ENCODE assay signal across 8 cellular contexts in the genomic region with DNA sequence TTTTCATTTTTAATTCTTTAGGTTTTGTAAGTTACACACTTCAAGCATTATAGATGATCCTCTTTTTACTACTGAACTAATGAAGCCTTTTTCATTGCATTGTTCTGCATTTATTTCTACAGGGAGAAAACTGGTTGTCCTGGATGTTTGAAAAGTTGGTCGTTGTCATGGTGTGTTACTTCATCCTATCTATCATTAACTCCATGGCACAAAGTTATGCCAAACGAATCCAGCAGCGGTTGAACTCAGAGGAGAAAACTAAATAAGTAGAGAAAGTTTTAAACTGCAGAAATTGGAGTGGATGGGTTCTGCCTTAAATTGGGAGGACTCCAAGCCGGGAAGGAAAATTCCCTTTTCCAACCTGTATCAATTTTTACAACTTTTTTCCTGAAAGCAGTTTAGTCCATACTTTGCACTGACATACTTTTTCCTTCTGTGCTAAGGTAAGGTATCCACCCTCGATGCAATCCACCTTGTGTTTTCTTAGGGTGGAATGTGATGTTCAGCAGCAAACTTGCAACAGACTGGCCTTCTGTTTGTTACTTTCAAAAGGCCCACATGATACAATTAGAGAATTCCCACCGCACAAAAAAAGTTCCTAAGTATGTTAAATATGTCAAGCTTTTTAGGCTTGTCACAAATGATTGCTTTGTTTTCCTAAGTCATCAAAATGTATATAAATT. TPM values are rescaled to one million over a fixed set of nuclear protein-coding genes. Genes with fewer than 3 reads are reported as not detected.
DNase-seq lines count a peak whose midpoint lies in the region; ATAC-seq, FAIRE-seq and TF ChIP-seq lines count a peak whose summit lies in the region.

No MANE protein-coding gene starts in this region.

- H3K27me3 ChIP-seq in HUES48 (ENCODE audit: control insufficient read depth, insufficient read depth, low read length) (no peaks in the 10 kb centered on the region), mesendoderm (ENCODE audit: insufficient read depth, low read length, poor library complexity) (no peaks in the 10 kb centered on the region)

- H3K9ac ChIP-seq in HUES48 (ENCODE audit: low read depth, low read length), result peak overlapping the region; percentile 98
- H3K9ac ChIP-seq in mesendoderm (ENCODE audit: low read length), result peak overlapping the region; percentile 60

- DNase-seq in AG10803 (ENCODE audit: low read depth) (peak; percentile 58), MCF 10A (ENCODE audit: unreplicated experiment) (no peak), mesendoderm (no peak), H54 (ENCODE audit: insufficient read length, low spot score) (no peak), NCI-H526 treated with DMSO at 0.1 percent for 48 hours (lab: John Stamatoyannopoulos, UW) (no peak)

- H3K27ac ChIP-seq in HUES48 (ENCODE audit: low read depth, low read length) (peak overlapping the region; percentile 97), mesendoderm (ENCODE audit: low read depth, low read length) (no peak overlapping the region)

- H3K9me3 ChIP-seq in HUES48 (ENCODE audit: control insufficient read depth, insufficient read depth, low read length), result no peaks in the 10 kb centered on the region

- H3K4me3 Mint-ChIP-seq in MCF 10A (ENCODE audit: unreplicated experiment), result peak overlapping the region; percentile 83

- no peaks in the 10 kb centered on the region for H3K79me1 ChIP-seq in mesendoderm (ENCODE audit: low read length)

- H3K36me3 Mint-ChIP-seq in MCF 10A (ENCODE audit: insufficient read depth, unreplicated experiment), result peaks cover 80% of the 10 kb centered on the region

- CTCF ChIA-PET in MCF 10A (lab: Yijun Ruan, JAX), result interaction anchor here (0.6 to 5.0 kb wide), 16 partner anchors 14 to 138 kb away, joined by 3 to 81 read pairs (median 5); partner anchors contain the start of genes RPS6KB1 and TUBD1

- H4K5ac ChIP-seq in mesendoderm (ENCODE audit: low read length), result no peak overlapping the region

- no peak overlapping the region for H2BK5ac ChIP-seq in mesendoderm (ENCODE audit: low read length)

- no peak overlapping the region for H2BK120ac ChIP-seq in mesendoderm (ENCODE audit: low read depth, low read length)

- peak overlapping the region; percentile 46 for H3K4me2 ChIP-seq in mesendoderm (ENCODE audit: low read length)

- TF ChIP-seq CTCF in AG10803 (conservative IDR thresholded peaks at IDR 0.05; ENCODE audit: low read length) (no peak), MCF 10A (IDR thresholded peaks at IDR 0.05; ENCODE audit: unreplicated experiment) (no peak)

- no peak overlapping the region for H4K8ac ChIP-seq in mesendoderm (ENCODE audit: low read depth, low read length)

- H2BK15ac ChIP-seq in mesendoderm (replicated peaks; ENCODE audit: low read depth), result no peak overlapping the region

- H3K18ac ChIP-seq in mesendoderm (ENCODE audit: low read length), result peak overlapping the region; percentile 28

- H3K79me2 ChIP-seq in mesendoderm (ENCODE audit: control insufficient read depth, insufficient read depth, low read length), result peaks cover 23% of the 10 kb centered on the region

- H3K23ac ChIP-seq in mesendoderm (ENCODE audit: low read length), result no peak overlapping the region

- H3K4me1 Mint-ChIP-seq in MCF 10A (ENCODE audit: insufficient read depth, unreplicated experiment), result peaks cover 27% of the 10 kb centered on the region

- H3K27me3 Mint-ChIP-seq in MCF 10A (ENCODE audit: insufficient read depth, unreplicated experiment), result no peaks in the 10 kb centered on the region

- peak overlapping the region; percentile 100 for H3K4me3 ChIP-seq in AG10803 (ENCODE audit: low read length)
- peak overlapping the region; percentile 86 for H3K4me3 ChIP-seq in HUES48 (ENCODE audit: low read depth, low read length)
- H3K4me3 ChIP-seq in mesendoderm (ENCODE audit: low read length), result peak overlapping the region; percentile 4

- no peak for FAIRE-seq in H54 (lab: Jason Lieb, UNC)

- H3K27ac Mint-ChIP-seq in MCF 10A (ENCODE audit: low read depth, unreplicated experiment), result peak overlapping the region; percentile 98

- no TSS peak for BruUV-seq in MCF 10A (replicated peaks; lab: Mats Ljungman, UMichigan)

- H2AK5ac ChIP-seq in mesendoderm (ENCODE audit: low read length), result no peak overlapping the region

- H3K36me3 ChIP-seq in HUES48 (ENCODE audit: control insufficient read depth, insufficient read depth, low read length), result peaks cover 32% of the 10 kb centered on the region
- no peaks in the 10 kb centered on the region for H3K36me3 ChIP-seq in mesendoderm (ENCODE audit: control insufficient read depth, insufficient read depth, low read length)

- no peaks in the 10 kb centered on the region for H3K9me3 Mint-ChIP-seq in MCF 10A (ENCODE audit: unreplicated experiment)

- H3K4me1 ChIP-seq in HUES48 (ENCODE audit: control insufficient read depth, insufficient read depth, low read length) (peaks cover 4% of the 10 kb centered on the region; the same call in 1 of the 2 replicates), mesendoderm (ENCODE audit: control insufficient read depth, low read depth, low read length) (no peaks in the 10 kb centered on the region)

- no CpG with 5 or more reads among the region's 6 CpGs for WGBS in mesendoderm (ENCODE audit: extremely low coverage, insufficient coverage, low lambda C conversion rate)

- intact Hi-C loops in MCF 10A (cut with micrococcal nuclease), result loop anchor here (1.0 kb wide), 1 partner anchor 86 kb away; no protein-coding TSS in a partner anchor

- ATAC-seq in GM21576 (IDR thresholded peaks at IDR 0.05; ENCODE audit: unreplicated experiment) (no peak), HG03139 (IDR thresholded peaks at IDR 0.05; ENCODE audit: unreplicated experiment) (no peak)

- no peak for TF ChIP-seq POLR2A in H54 (IDR thresholded peaks at IDR 0.05; ENCODE audit: low read depth, low read length)

- POLR2A ChIA-PET in MCF 10A (lab: Yijun Ruan, JAX), result interaction anchor here (0.5 to 14.0 kb wide), 18 partner anchors 8 to 686 kb away, joined by 3 to 720 read pairs (median 13); partner anchors contain the start of genes PTRH2, RPS6KB1, TUBD1 and VMP1

- H3K56ac ChIP-seq in mesendoderm (ENCODE audit: low read length), result peak overlapping the region; percentile 47

- H3K4ac ChIP-seq in mesendoderm (ENCODE audit: low read depth, low read length), result no peak overlapping the region

RNA-seq across cellular contexts. Expression of gene TUBD1, which starts 53.0 kb away (rescaled TPM):
- total RNA-seq in MCF 10A (2022), result 4.4 and 5.2 TPM in 2 replicates
- polyA plus RNA-seq in mesendoderm (2013, experiment 1 of 2), result 14.9 TPM
- 15.1 TPM for polyA plus RNA-seq in mesendoderm (2013, experiment 2 of 2)

RNA-seq across cellular contexts. Expression of gene RPS6KB1, which starts 53.1 kb away (rescaled TPM):
- total RNA-seq in MCF 10A (2022), result 37.4 and 48.4 TPM in 2 replicates
- polyA plus RNA-seq in mesendoderm (2013, experiment 1 of 2), result 13.3 TPM
- 13.3 TPM for polyA plus RNA-seq in mesendoderm (2013, experiment 2 of 2)

Comparison
In these comparisons a context has a peak if more than half of its experiments do, and no peak if none do; other contexts are left out.
1. H3K4me3 ChIP-seq: peak in every context shown above with its lines; median percentile 100 in AG10803; 86 in HUES48; 4 in mesendoderm.